ENCODE assay signal across 30 cellular contexts in the genomic region with DNA sequence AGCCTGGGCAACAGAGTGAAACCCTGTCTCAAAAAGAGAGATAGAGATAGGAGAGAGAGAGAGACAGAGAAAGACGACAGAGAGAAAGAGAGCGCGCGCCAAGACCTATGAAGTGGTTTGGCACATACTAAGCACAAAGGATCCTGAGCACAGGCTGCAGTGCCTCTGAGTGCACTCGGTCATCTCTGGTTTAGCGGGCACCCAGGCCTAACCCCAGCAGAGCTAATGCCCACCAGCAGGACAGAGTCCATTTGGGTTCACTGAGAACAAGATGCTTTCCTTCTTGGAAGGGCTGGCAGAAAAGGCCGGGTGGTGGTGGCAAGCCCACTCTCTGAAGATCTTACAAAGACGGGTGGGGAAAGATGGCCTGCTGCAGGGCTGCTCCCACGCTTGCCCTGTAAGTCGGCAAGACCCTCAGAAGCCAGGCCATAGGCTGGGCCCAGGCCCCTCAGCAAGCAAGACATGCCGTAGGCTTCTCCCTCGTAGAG. TPM values are rescaled to one million over a fixed set of nuclear protein-coding genes. Genes with fewer than 3 reads are reported as not detected.
A peak's percentile ranks its signal among the peaks of the same experiment; 100 is the strongest.
DNase-seq lines count a peak whose midpoint lies in the region; ATAC-seq and TF ChIP-seq lines count a peak whose summit lies in the region.
"Had no signal": no experiment of that assay in that cellular context is flagged by ENCODE, and none has a peak within 500 bp of the region (broad histone marks: within the 10 kb centered on the region; RNA-seq: fewer than 3 reads in every experiment).

No MANE protein-coding gene starts in this region.

- H3K27me3 Mint-ChIP-seq in HFFc6 (ENCODE audit: insufficient read depth): peaks cover 12% of the 10 kb centered on the region

- intact Hi-C loops in lower lobe of right lung (cut with DNase I): no loop called here
- intact Hi-C loops in sciatic nerve (cut with DNase I): no loop called here

- peaks cover 44% of the 10 kb centered on the region for H3K4me1 ChIP-seq in lower lobe of right lung
- H3K4me1 ChIP-seq: BE2C, SJCRH30 had no signal

- no peak overlapping the region for H3K4me3 ChIP-seq in lower lobe of right lung
- H3K4me3 ChIP-seq: SJCRH30, skin epidermis, suprapubic skin had no signal

- H3K27ac Mint-ChIP-seq in HFFc6: 0 out of 2 replicates have a peak overlapping the region, but pooled peaks have one; percentile 51
- H3K27ac Mint-ChIP-seq: activated CD4-positive, alpha-beta memory T cell treated with anti-CD3 and anti-CD28 coated beads, Interleukin-2, amount 10 ng/mL, durations not matched to agents 7 days and 5 days; activated naive CD4-positive, alpha-beta T cell treated with anti-CD3 and anti-CD28 coated beads, Interleukin-2, amount 10 ng/mL, durations not matched to agents 7 days and 5 days had no signal

- TF ChIP-seq CTCF in HFFc6 (IDR thresholded peaks at IDR 0.05) (no peak), lower lobe of right lung (IDR thresholded peaks at IDR 0.05) (no peak)

- DNase-seq in AG20443 (ENCODE audit: low spot score) (peak; percentile 3), HFFc6 (no peak), lower lobe of right lung (peak; percentile 27), sciatic nerve (ENCODE audit: low spot score) (peak; percentile 33), NCI-H2029 (lab: John Stamatoyannopoulos, UW) (no peak), NCI-H82 treated with DMSO at 0.1 percent for 48 hours (lab: John Stamatoyannopoulos, UW; ENCODE audit: unreplicated experiment) (no peak)
- no peak for DNase-seq in stimulated activated CD4-positive, alpha-beta T cell treated with anti-CD3 and anti-CD28 coated beads, Interleukin-4, amount 100 ng/mL, for 24 hours
- DNase-seq: ACHN; activated CD4-positive, alpha-beta memory T cell treated with anti-CD3 and anti-CD28 coated beads, Interleukin-2, amount 10 ng/mL, durations not matched to agents 7 days and 5 days; activated CD8-positive, alpha-beta memory T cell treated with anti-CD3 and anti-CD28 coated beads, Interleukin-2, amount 50 U/mL, for 48 hours; activated naive CD4-positive, alpha-beta T cell treated with anti-CD3 and anti-CD28 coated beads, Interleukin-2, amount 10 ng/mL, durations not matched to agents 7 days and 5 days; BE2C; effector CD4-positive, alpha-beta T cell; EL; hippocampal formation; mesenchymal stem cell; MV-4-11; NCI-H1436; NCI-H2081 treated with DMSO at 0.1 percent for 48 hours; NCI-H345; nucleus accumbens; SJCRH30; stimulated activated naive CD4-positive, alpha-beta T cell treated with Interleukin-2 at 50 U/mL for 16 hours; SW 1271; T-helper 9 cell had no signal

- peaks cover 36% of the 10 kb centered on the region for H3K4me1 Mint-ChIP-seq in HFFc6 (ENCODE audit: low read depth)

- H3K4me3 Mint-ChIP-seq in HFFc6: no peak overlapping the region; the same call in 1 of the 2 replicates
- H3K4me3 Mint-ChIP-seq: activated CD4-positive, alpha-beta memory T cell treated with anti-CD3 and anti-CD28 coated beads, Interleukin-2, amount 10 ng/mL, durations not matched to agents 7 days and 5 days; activated naive CD4-positive, alpha-beta T cell treated with anti-CD3 and anti-CD28 coated beads, Interleukin-2, amount 10 ng/mL, durations not matched to agents 7 days and 5 days had no signal

- no peak overlapping the region for H3K27ac ChIP-seq in lower lobe of right lung
- H3K27ac ChIP-seq: SJCRH30, skin epidermis, suprapubic skin had no signal

- peaks cover 9% of the 10 kb centered on the region; the same call in 1 of the 2 replicates for H3K36me3 Mint-ChIP-seq in HFFc6 (ENCODE audit: low read depth)
- H3K36me3 Mint-ChIP-seq: activated naive CD4-positive, alpha-beta T cell treated with anti-CD3 and anti-CD28 coated beads, Interleukin-2, amount 10 ng/mL, durations not matched to agents 7 days and 5 days; CD8-positive, alpha-beta memory T cell had no signal

- peaks cover 1% of the 10 kb centered on the region for H3K36me3 ChIP-seq in lower lobe of right lung
- H3K36me3 ChIP-seq: BE2C, suprapubic skin had no signal

- ATAC-seq in lower lobe of right lung: no peak
- ATAC-seq in sciatic nerve: no peak
- ATAC-seq: HCT116, left lobe of liver had no signal

- peaks cover 56% of the 10 kb centered on the region for H3K27me3 ChIP-seq in lower lobe of right lung (ENCODE audit: low read depth)
- H3K27me3 ChIP-seq: SJCRH30 had no signal

- no peaks in the 10 kb centered on the region for H3K9me3 Mint-ChIP-seq in HFFc6
- H3K9me3 Mint-ChIP-seq: activated CD4-positive, alpha-beta memory T cell treated with anti-CD3 and anti-CD28 coated beads, Interleukin-2, amount 10 ng/mL, durations not matched to agents 7 days and 5 days; activated naive CD4-positive, alpha-beta T cell treated with anti-CD3 and anti-CD28 coated beads, Interleukin-2, amount 10 ng/mL, durations not matched to agents 7 days and 5 days; CD8-positive, alpha-beta memory T cell had no signal

- H3K9me3 ChIP-seq in lower lobe of right lung: no peaks in the 10 kb centered on the region
- H3K9me3 ChIP-seq: BE2C, SJCRH30, suprapubic skin had no signal

RNA-seq across cellular contexts. Expression of a gene that starts 3.3 kb away (rescaled TPM):
- total RNA-seq in HFFc6 (2021; fragmentation: NEBNext Ultra II Directional; extraction: Animal tissue kit (Norgen Biotek cat#: 25700)): 10 to 100 TPM; 65.1 to 92.3 (median 68.9) TPM
- total RNA-seq in lower lobe of right lung (12.6 TPM), sciatic nerve (30.6 TPM)

RNA-seq across cellular contexts. Expression of a gene that starts 40.4 kb away (rescaled TPM):
- 1 to 10 TPM; 5.1 to 8.1 (median 6.2) TPM for total RNA-seq in HFFc6 (2021; fragmentation: NEBNext Ultra II Directional; extraction: Animal tissue kit (Norgen Biotek cat#: 25700))
- total RNA-seq in lower lobe of right lung (12.3 TPM), sciatic nerve (10.8 TPM)

Comparison
In these comparisons a context has a peak if more than half of its experiments do, and no peak if none do; other contexts are left out.
1. DNase-seq: peak in AG20443 (single experiment), lower lobe of right lung (single experiment) and sciatic nerve (single experiment); none in HFFc6 (single experiment), stimulated activated CD4-positive, alpha-beta T cell treated with anti-CD3 and anti-CD28 coated beads, Interleukin-4, amount 100 ng/mL, for 24 hours (single experiment), NCI-H2029 (single experiment) and NCI-H82 treated with DMSO at 0.1 percent for 48 hours (single experiment).